Comparison of ENCODE assay signal across 19 cellular contexts in genomic region chr17:8960325-8961144, GRCh38. TPM values are rescaled to one million over a fixed set of nuclear protein-coding genes. Genes with fewer than 3 reads are reported as not detected.
DNase-seq lines count a peak whose midpoint lies in the region; ATAC-seq and TF ChIP-seq lines count a peak whose summit lies in the region.
"Had no signal": no experiment of that assay in that cellular context is flagged by ENCODE, and none has a peak within 500 bp of the region (broad histone marks: within the 10 kb centered on the region; RNA-seq: fewer than 3 reads in every experiment).

No MANE protein-coding gene starts in this region.

- peaks cover 8% of the 10 kb centered on the region for H4K20me1 ChIP-seq in Loucy (ENCODE audit: insufficient read depth, low read length, poor library complexity, severe bottlenecking)

- DNase-seq in activated T-cell treated with anti-CD3 and anti-CD28 coated beads, Interleukin-2, amount 50 U/mL, for 4 hours = no peak
- DNase-seq in activated T-cell treated with anti-CD3 and anti-CD28 coated beads, Interleukin-2, amount 50 U/mL, for 1 hour = no peak
- DNase-seq in effector memory CD4-positive, alpha-beta T cell = no peak
- DNase-seq in stimulated activated effector memory CD8-positive, alpha-beta T cell treated with anti-CD3 and anti-CD28 coated beads, Interleukin-12 subunit alpha, Interleukin-12 subunit beta, amount 100 ng/mL, for 72 hours (ENCODE audit: low spot score in 2 of 2) = peak in 1 of 2 donors; percentile 46
- DNase-seq in NCI-H2081 (lab: John Stamatoyannopoulos, UW) = no peak
- no peak for DNase-seq in SIG-M5 (lab: John Stamatoyannopoulos, UW)
- DNase-seq: ACHN; activated CD4-positive, alpha-beta T cell treated with anti-CD3 and anti-CD28 coated beads, Interleukin-2, amount 50 U/mL, for 48 hours; GF-D8; NCI-H1105; NCI-H345; Right ventricle myocardium superior; stimulated activated naive CD4-positive, alpha-beta T cell; T1000 had no signal

- peak overlapping the region; percentile 41 for H3K27ac ChIP-seq in effector memory CD4-positive, alpha-beta T cell (ENCODE audit: insufficient read depth, low read length, poor library complexity, severe bottlenecking)
- H3K27ac ChIP-seq: hepatocyte had no signal

- no peak for TF ChIP-seq CTCF in Loucy (conservative IDR thresholded peaks at IDR 0.05; ENCODE audit: low read length)

- no peaks in the 10 kb centered on the region for H3K27me3 ChIP-seq in Loucy (ENCODE audit: insufficient read depth, low read length, poor library complexity, severe bottlenecking)
- no peaks in the 10 kb centered on the region for H3K27me3 ChIP-seq in effector memory CD4-positive, alpha-beta T cell (replicated peaks; ENCODE audit: control insufficient read depth, insufficient read depth, low read length, poor library complexity, severe bottlenecking)

- no peak for ATAC-seq in activated T-cell treated with anti-CD3 and anti-CD28 coated beads, Interleukin-2, amount 50 U/mL, for 4 hours
- no peak for ATAC-seq in stimulated activated effector memory CD8-positive, alpha-beta T cell treated with anti-CD3 and anti-CD28 coated beads, Interleukin-12 subunit alpha, Interleukin-12 subunit beta, amount 100 ng/mL, for 72 hours
- ATAC-seq in HG03432 (IDR thresholded peaks at IDR 0.05; ENCODE audit: unreplicated experiment) = no peak
- ATAC-seq: activated naive CD4-positive, alpha-beta T cell treated with anti-CD3 and anti-CD28 coated beads, Interleukin-2, amount 50 U/mL, for 72 hours had no signal

- peaks cover 67% of the 10 kb centered on the region for H3K4me1 ChIP-seq in Loucy (ENCODE audit: insufficient read depth, low read length, poor library complexity, severe bottlenecking)
- H3K4me1 ChIP-seq in effector memory CD4-positive, alpha-beta T cell (ENCODE audit: control insufficient read depth, insufficient read depth, low read length, poor library complexity, severe bottlenecking) = peaks cover 90% of the 10 kb centered on the region

- H3F3A ChIP-seq in Loucy (ENCODE audit: low read depth) = no peaks in the 10 kb centered on the region; the same call in 1 of the 2 replicates

- peak overlapping the region; percentile 36 for H3K4me2 ChIP-seq in Loucy (ENCODE audit: low read depth, low read length, poor library complexity, severe bottlenecking)
- H3K4me2 ChIP-seq: hepatocyte had no signal

- no peak overlapping the region for H3K9ac ChIP-seq in Loucy (ENCODE audit: low read depth, low read length, poor library complexity, severe bottlenecking)

- peaks cover 90% of the 10 kb centered on the region for H3K4me1 Mint-ChIP-seq in activated T-cell treated with anti-CD3 and anti-CD28 coated beads, Interleukin-2, amount 50 U/mL, for 4 hours (ENCODE audit: low read depth)
- H3K4me1 Mint-ChIP-seq in stimulated activated effector memory CD8-positive, alpha-beta T cell treated with anti-CD3 and anti-CD28 coated beads, Interleukin-12 subunit alpha, Interleukin-12 subunit beta, amount 100 ng/mL, for 72 hours = peaks cover 92% of the 10 kb centered on the region

- peak overlapping the region; percentile 65 for H3K27ac Mint-ChIP-seq in stimulated activated effector memory CD8-positive, alpha-beta T cell treated with anti-CD3 and anti-CD28 coated beads, Interleukin-12 subunit alpha, Interleukin-12 subunit beta, amount 100 ng/mL, for 72 hours

- peaks cover 43% of the 10 kb centered on the region for H3K36me3 Mint-ChIP-seq in activated T-cell treated with anti-CD3 and anti-CD28 coated beads, Interleukin-2, amount 50 U/mL, for 4 hours (ENCODE audit: insufficient read depth)
- peaks cover 85% of the 10 kb centered on the region for H3K36me3 Mint-ChIP-seq in stimulated activated effector memory CD8-positive, alpha-beta T cell treated with anti-CD3 and anti-CD28 coated beads, Interleukin-12 subunit alpha, Interleukin-12 subunit beta, amount 100 ng/mL, for 72 hours

- H3K36me3 ChIP-seq in Loucy (ENCODE audit: insufficient read depth, low read length) = no peaks in the 10 kb centered on the region
- peaks cover 8% of the 10 kb centered on the region for H3K36me3 ChIP-seq in effector memory CD4-positive, alpha-beta T cell (ENCODE audit: control insufficient read depth, insufficient read depth, low read length)

- H2AFZ ChIP-seq in Loucy (ENCODE audit: low read length) = no peak overlapping the region
- H2AFZ ChIP-seq: hepatocyte had no signal

- no peak overlapping the region for H3K4me3 ChIP-seq in Loucy (ENCODE audit: low read length, poor library complexity, severe bottlenecking)
- H3K4me3 ChIP-seq in effector memory CD4-positive, alpha-beta T cell (ENCODE audit: insufficient read depth, low read depth, low read length, poor library complexity, severe bottlenecking) = no peak overlapping the region
- H3K4me3 ChIP-seq: hepatocyte had no signal

- H3K79me2 ChIP-seq in Loucy (ENCODE audit: insufficient read depth, low read length) = peaks cover 77% of the 10 kb centered on the region
- H3K79me2 ChIP-seq: hepatocyte had no signal

- H3K9me3 ChIP-seq in Loucy (ENCODE audit: insufficient read depth, low read depth, low read length) = no peaks in the 10 kb centered on the region
- no peaks in the 10 kb centered on the region for H3K9me3 ChIP-seq in effector memory CD4-positive, alpha-beta T cell (ENCODE audit: control insufficient read depth, low read length)

- peak overlapping the region; percentile 27 for H3K4me3 Mint-ChIP-seq in activated T-cell treated with anti-CD3 and anti-CD28 coated beads, Interleukin-2, amount 50 U/mL, for 4 hours
- H3K4me3 Mint-ChIP-seq in stimulated activated effector memory CD8-positive, alpha-beta T cell treated with anti-CD3 and anti-CD28 coated beads, Interleukin-12 subunit alpha, Interleukin-12 subunit beta, amount 100 ng/mL, for 72 hours = peak overlapping the region; percentile 84

- no peaks in the 10 kb centered on the region for H3K9me2 ChIP-seq in Loucy (replicated peaks; ENCODE audit: low read depth, low read length)

- no peaks in the 10 kb centered on the region for H3K27me3 Mint-ChIP-seq in activated T-cell treated with anti-CD3 and anti-CD28 coated beads, Interleukin-2, amount 50 U/mL, for 4 hours (ENCODE audit: low read depth)

- no peaks in the 10 kb centered on the region for H3K9me3 Mint-ChIP-seq in activated T-cell treated with anti-CD3 and anti-CD28 coated beads, Interleukin-2, amount 50 U/mL, for 4 hours
- H3K9me3 Mint-ChIP-seq in stimulated activated effector memory CD8-positive, alpha-beta T cell treated with anti-CD3 and anti-CD28 coated beads, Interleukin-12 subunit alpha, Interleukin-12 subunit beta, amount 100 ng/mL, for 72 hours = no peaks in the 10 kb centered on the region

RNA-seq across cellular contexts. Expression of gene PIK3R5, which starts 5.0 kb away (rescaled TPM):
- 10 to 100 TPM in 2 of 3 donors, 1 to 10 TPM in 1; 8.4 to 17.8 (median 13.6) TPM for total RNA-seq in activated T-cell treated with anti-CD3 and anti-CD28 coated beads, Interleukin-2, amount 50 U/mL, for 4 hours
- total RNA-seq: bronchial epithelial cell had no signal
